9 cellular contexts compared by ENCODE assay signal in genomic region chr5:175867587-175868347, GRCh38. TPM values are rescaled to one million over a fixed set of nuclear protein-coding genes. Genes with fewer than 3 reads are reported as not detected.
A peak's percentile ranks its signal among the peaks of the same experiment; 100 is the strongest.
DNase-seq lines count a peak whose midpoint lies in the region; ATAC-seq, FAIRE-seq and TF ChIP-seq lines count a peak whose summit lies in the region.
"Had no signal": no experiment of that assay in that cellular context is flagged by ENCODE, and none has a peak within 500 bp of the region (broad histone marks: within the 10 kb centered on the region; RNA-seq: fewer than 3 reads in every experiment).

No MANE protein-coding gene starts in this region.

- peak; percentile 2 to 22 for DNase-seq in cardiac muscle cell (ENCODE audit: low read depth in 1 of 2, low spot score in 1 of 2)
- no peak for DNase-seq in heart left ventricle
- peak; percentile 30 for DNase-seq in NCI-H2081 treated with DMSO at 0.1 percent for 48 hours (lab: John Stamatoyannopoulos, UW)
- peak; percentile 8 for DNase-seq in choroid plexus epithelial cell (ENCODE audit: low read depth)
- DNase-seq in urothelium cell line (ENCODE audit: low spot score) = peak; percentile 55
- no peak for DNase-seq in ovary

- peak; percentile 13 for FAIRE-seq in urothelium cell line (lab: Jason Lieb, UNC)

- H3K27ac ChIP-seq in cardiac muscle cell (no peak overlapping the region), heart left ventricle (no peak overlapping the region), ovary (no peak overlapping the region)

- H3K9me3 ChIP-seq in cardiac muscle cell (ENCODE audit: low read depth) (no peaks in the 10 kb centered on the region), heart left ventricle (no peaks in the 10 kb centered on the region), ovary (no peaks in the 10 kb centered on the region)

- peaks cover 3% of the 10 kb centered on the region for H3K4me1 ChIP-seq in cardiac muscle cell (ENCODE audit: low read depth)
- peaks cover 0 to 15% (median 5%) of the 10 kb centered on the region in 12 donors for H3K4me1 ChIP-seq in heart left ventricle
- peaks cover 6% of the 10 kb centered on the region for H3K4me1 ChIP-seq in ovary (ENCODE audit: insufficient read depth)

- TF ChIP-seq EP300 in ovary (IDR thresholded peaks at IDR 0.05) = no peak

- intact Hi-C loops in heart left ventricle (cut with DNase I) = no loop called here
- intact Hi-C loops in ovary (cut with DNase I) = no loop called here

- H3K27me3 ChIP-seq in cardiac muscle cell = peaks cover 19% of the 10 kb centered on the region
- peaks cover 7 to 36% (median 17%) of the 10 kb centered on the region in 9 donors for H3K27me3 ChIP-seq in heart left ventricle
- H3K27me3 ChIP-seq in ovary = no peaks in the 10 kb centered on the region

- TF ChIP-seq CTCF in cardiac muscle cell (IDR thresholded peaks at IDR 0.05; ENCODE audit: low read depth, low read length) (no peak), heart left ventricle (IDR thresholded peaks at IDR 0.05) (no peak), choroid plexus epithelial cell (conservative IDR thresholded peaks at IDR 0.05; ENCODE audit: low read depth, low read length) (no peak), ovary (IDR thresholded peaks at IDR 0.05) (no peak)

- ATAC-seq in heart left ventricle = no peak
- ATAC-seq in GM21423 (IDR thresholded peaks at IDR 0.05; ENCODE audit: unreplicated experiment) = no peak
- no peak for ATAC-seq in GM21528 (IDR thresholded peaks at IDR 0.05; ENCODE audit: low FRiP score, unreplicated experiment)

- H3K4me3 ChIP-seq in cardiac muscle cell = no peak overlapping the region
- H3K4me3 ChIP-seq in heart left ventricle = no peak overlapping the region
- H3K4me3 ChIP-seq in choroid plexus epithelial cell (ENCODE audit: low read depth, low read length) = no peak overlapping the region
- no peak overlapping the region for H3K4me3 ChIP-seq in ovary

- TF ChIP-seq POLR2A in heart left ventricle (IDR thresholded peaks at IDR 0.05) (no peak), ovary (IDR thresholded peaks at IDR 0.05) (no peak)

- WGBS in heart left ventricle, 4 donors = 54 to 60% (median 59%) methylated on average over 16 of the region's 16 CpGs
- 55 to 57% (median 55%) methylated on average over 16 of the region's 16 CpGs for WGBS in ovary, 3 donors

- H3K36me3 ChIP-seq in cardiac muscle cell (no peaks in the 10 kb centered on the region), heart left ventricle (no peaks in the 10 kb centered on the region), ovary (no peaks in the 10 kb centered on the region)

RNA-seq across cellular contexts. Expression of gene CPLX2, which starts 3.6 kb away (rescaled TPM):
- total RNA-seq in cardiac muscle cell = 0.04 TPM in 1 of 2 replicates, not detected in the other
- 0.38 and 0.56 TPM in 2 replicates for polyA plus RNA-seq in cardiac muscle cell
- total RNA-seq in heart left ventricle = not detected
- polyA plus RNA-seq in heart left ventricle = not detected
- total RNA-seq in ovary = under 1 TPM in 1 of 7 donors, not detected in 6; 0.26 TPM
- polyA plus RNA-seq in ovary = not detected
- total RNA-seq: omental fat pad had no signal

Comparison
In these comparisons a context has a peak if more than half of its experiments do, and no peak if none do; other contexts are left out.
1. DNase-seq: peak in cardiac muscle cell (2 of 2), NCI-H2081 treated with DMSO at 0.1 percent for 48 hours (single experiment), choroid plexus epithelial cell (single experiment) and urothelium cell line (single experiment); none in heart left ventricle (0 of 5) and ovary (0 of 5).